Comparison of ENCODE assay signal across 13 cellular contexts in genomic region chr16:3696425-3697218, GRCh38. TPM values are rescaled to one million over a fixed set of nuclear protein-coding genes. Genes with fewer than 3 reads are reported as not detected.
DNase-seq lines count a peak whose midpoint lies in the region; ATAC-seq and TF ChIP-seq lines count a peak whose summit lies in the region.
"Had no signal": no experiment of that assay in that cellular context is flagged by ENCODE, and none has a peak within 500 bp of the region (broad histone marks: within the 10 kb centered on the region; RNA-seq: fewer than 3 reads in every experiment).

No MANE protein-coding gene starts in this region.

- no peak for TF ChIP-seq RAD21 in SK-N-SH (IDR thresholded peaks at IDR 0.05; ENCODE audit: low read length)

- H3K79me2 ChIP-seq in GM23338 (replicated peaks; ENCODE audit: insufficient read depth) (peaks cover 99% of the 10 kb centered on the region), SK-N-SH (ENCODE audit: insufficient read depth) (peaks cover 12% of the 10 kb centered on the region; the same call in 1 of the 2 replicates)

- H3K27ac Mint-ChIP-seq in GM23338 = peak overlapping the region; percentile 44; the same call in 1 of the 2 replicates
- no peak overlapping the region for H3K27ac Mint-ChIP-seq in activated T-cell treated with anti-CD3 and anti-CD28 coated beads, Interleukin-2, amount 50 U/mL, for 72 hours

- DNase-seq in GM23338 (ENCODE audit: low spot score) (no peak), SK-N-SH (no peak), fibroblast of villous mesenchyme (ENCODE audit: low read depth) (peak; percentile 96), psoas muscle (peak in 1 of 2 donors; percentile 61), NCI-H1417 (lab: John Stamatoyannopoulos, UW) (no peak)
- no peak for DNase-seq in activated CD4-positive, CD25-positive, alpha-beta regulatory T cell (lab: John Stamatoyannopoulos, UW)
- no peak for DNase-seq in activated T-cell treated with anti-CD3 and anti-CD28 coated beads, Interleukin-2, amount 50 U/mL, for 72 hours
- DNase-seq: activated CD8-positive, alpha-beta memory T cell treated with anti-CD3 and anti-CD28 coated beads, Interleukin-2, amount 50 U/mL, for 48 hours; dorsolateral prefrontal cortex; GDM1; NCI-H1105 treated with DMSO at 0.1 percent for 48 hours; stimulated activated CD4-positive, alpha-beta T cell treated with anti-CD3 and anti-CD28 coated beads, Interleukin-4, amount 100 ng/mL, for 4 hours had no signal

- intact Hi-C loops in psoas muscle (cut with DNase I) = loop anchor here in 1 of 2 donors (5.0 kb wide), 1 partner anchor 51 kb away; no protein-coding TSS in a partner anchor

- POLR2A ChIA-PET in SK-N-SH (lab: Yijun Ruan, JAX) = interaction anchor here (0.6 kb wide), 1 partner anchor 122 kb away, joined by 4 read pairs; no protein-coding TSS in a partner anchor

- H2AFZ ChIP-seq in GM23338 = no peak overlapping the region
- H2AFZ ChIP-seq in SK-N-SH (ENCODE audit: low read depth) = no peak overlapping the region

- TF ChIP-seq CTCF in GM23338 (conservative IDR thresholded peaks at IDR 0.05; ENCODE audit: low read depth in 2 of 2) (no peak), SK-N-SH (IDR thresholded peaks at IDR 0.05) (no peak), fibroblast of villous mesenchyme (IDR thresholded peaks at IDR 0.05; ENCODE audit: insufficient read depth, low read depth, low read length) (no peak), psoas muscle (IDR thresholded peaks at IDR 0.05) (no peak)

- no peaks in the 10 kb centered on the region for H3K9me3 Mint-ChIP-seq in GM23338
- H3K9me3 Mint-ChIP-seq in activated T-cell treated with anti-CD3 and anti-CD28 coated beads, Interleukin-2, amount 50 U/mL, for 72 hours = no peaks in the 10 kb centered on the region

- H3K4me3 Mint-ChIP-seq in GM23338 = no peak overlapping the region
- no peak overlapping the region for H3K4me3 Mint-ChIP-seq in activated T-cell treated with anti-CD3 and anti-CD28 coated beads, Interleukin-2, amount 50 U/mL, for 72 hours

- no peak for TF ChIP-seq EP300 in SK-N-SH (IDR thresholded peaks at IDR 0.05; ENCODE audit: borderline replicate concordance in 1 of 2, low read depth in 1 of 2, low read length in 1 of 2)

- peaks cover 34% of the 10 kb centered on the region for H4K20me1 ChIP-seq in GM23338 (replicated peaks; ENCODE audit: insufficient read depth)
- no peaks in the 10 kb centered on the region for H4K20me1 ChIP-seq in SK-N-SH (ENCODE audit: insufficient read depth)

- H3K36me3 Mint-ChIP-seq in GM23338 (ENCODE audit: low read depth) = peaks cover 21% of the 10 kb centered on the region
- H3K36me3 Mint-ChIP-seq in activated T-cell treated with anti-CD3 and anti-CD28 coated beads, Interleukin-2, amount 50 U/mL, for 72 hours (ENCODE audit: insufficient read depth in 2 of 2) = peaks cover 0 to 3% of the 10 kb centered on the region in 2 donors

- no peaks in the 10 kb centered on the region for H3K9me2 ChIP-seq in GM23338 (ENCODE audit: insufficient read depth)
- H3K9me2 ChIP-seq in SK-N-SH = no peaks in the 10 kb centered on the region

- H3F3A ChIP-seq in GM23338 (replicated peaks; ENCODE audit: low read depth) (peaks cover 6% of the 10 kb centered on the region; the same call in 1 of the 2 replicates), SK-N-SH (replicated peaks; ENCODE audit: insufficient read depth) (peaks cover 4% of the 10 kb centered on the region)

- H3K36me3 ChIP-seq in GM23338 (ENCODE audit: insufficient read depth) (no peaks in the 10 kb centered on the region; the same call in 1 of the 2 replicates), SK-N-SH (replicated peaks in 1 of 2; ENCODE audit: control insufficient read depth in 1 of 2, insufficient read depth in 2 of 2, low read length in 1 of 2) (no peaks in the 10 kb centered on the region), psoas muscle (ENCODE audit: insufficient read depth in 1 of 2, low read depth in 1 of 2) (no peaks in the 10 kb centered on the region)

- H3K9me3 ChIP-seq in SK-N-SH = no peaks in the 10 kb centered on the region
- H3K9me3 ChIP-seq in psoas muscle = no peaks in the 10 kb centered on the region

- H3K27ac ChIP-seq in GM23338 (ENCODE audit: low read depth) (peak overlapping the region; percentile 72), SK-N-SH (ENCODE audit: low read depth in 2 of 2, low read length in 1 of 2) (peak overlapping the region in 1 of 2 experiments; percentile 64; a peak in 2 of 4 replicates), psoas muscle (peak overlapping the region; percentile 88)

- H3K27me3 Mint-ChIP-seq in GM23338 (ENCODE audit: insufficient read depth, low read depth, poor library complexity) = peaks cover 10% of the 10 kb centered on the region
- no peaks in the 10 kb centered on the region for H3K27me3 Mint-ChIP-seq in activated T-cell treated with anti-CD3 and anti-CD28 coated beads, Interleukin-2, amount 50 U/mL, for 72 hours (ENCODE audit: low read depth)

- H3K4me1 ChIP-seq in GM23338 (ENCODE audit: insufficient read depth) (no peaks in the 10 kb centered on the region), SK-N-SH (ENCODE audit: control insufficient read depth in 1 of 2, insufficient read depth in 2 of 2, low read depth in 1 of 2, low read length in 1 of 2) (no peaks in the 10 kb centered on the region; a peak in 1 of 4 replicates), psoas muscle (peaks cover 35% of the 10 kb centered on the region)

- ATAC-seq in GM23338 = no peak
- peak; percentile 91 to 93 (median 92) for ATAC-seq in psoas muscle
- no peak for ATAC-seq in esophagus mucosa
- ATAC-seq in activated T-cell treated with anti-CD3 and anti-CD28 coated beads, Interleukin-2, amount 50 U/mL, for 72 hours (replicated peaks in 1 of 2) = no peak

- WGBS in SK-N-SH (ENCODE audit: low lambda C conversion rate) = 73% methylated on average over 13 of the region's 13 CpGs
- 31 to 58% (median 39%) methylated on average over 13 of the region's 13 CpGs for WGBS in psoas muscle, 3 donors

- no peak overlapping the region for H3K4me2 ChIP-seq in GM23338
- H3K4me2 ChIP-seq in SK-N-SH = no peak overlapping the region

- H3K4me3 ChIP-seq in GM23338 (no peak overlapping the region), SK-N-SH (ENCODE audit: low read depth in 2 of 2, low read length in 1 of 2) (no peak overlapping the region), fibroblast of villous mesenchyme (ENCODE audit: low read depth, low read length) (no peak overlapping the region), psoas muscle (peak overlapping the region; percentile 42)

- CTCF ChIA-PET in SK-N-SH (lab: Yijun Ruan, JAX) = interaction anchor here (0.9 kb wide), 1 partner anchor 561 kb away, joined by 4 read pairs; no protein-coding TSS in a partner anchor

- no peaks in the 10 kb centered on the region for H3K27me3 ChIP-seq in GM23338 (ENCODE audit: insufficient read depth)
- H3K27me3 ChIP-seq in SK-N-SH (ENCODE audit: insufficient read depth) = no peaks in the 10 kb centered on the region
- no peaks in the 10 kb centered on the region for H3K27me3 ChIP-seq in psoas muscle (ENCODE audit: insufficient read depth in 3 of 3, low read length in 2 of 3)
- H3K27me3 ChIP-seq: dorsolateral prefrontal cortex had no signal

- peaks cover 8% of the 10 kb centered on the region for H3K4me1 Mint-ChIP-seq in GM23338
- peaks cover 21% of the 10 kb centered on the region for H3K4me1 Mint-ChIP-seq in activated T-cell treated with anti-CD3 and anti-CD28 coated beads, Interleukin-2, amount 50 U/mL, for 72 hours (ENCODE audit: low read depth)

- no peak overlapping the region for H3K9ac ChIP-seq in SK-N-SH

TF ChIP-seq in GM23338, 12 proteins besides CTCF, POLR2A, EP300 and RAD21:
- no peak for TF ChIP-seq CREB1 (CRISPR knock-in tag; IDR thresholded peaks at IDR 0.05; ENCODE audit: low read depth)
- TF ChIP-seq ZNF114 (CRISPR knock-in tag; IDR thresholded peaks at IDR 0.05) = no peak
- TF ChIP-seq EZH2phosphoT487 (IDR thresholded peaks at IDR 0.05; ENCODE audit: unreplicated experiment) = no peak
- TF ChIP-seq EZH2 (IDR thresholded peaks at IDR 0.05; ENCODE audit: low read depth, unreplicated experiment) = no peak
- TF ChIP-seq POLR2AphosphoS5 (IDR thresholded peaks at IDR 0.05; ENCODE audit: low read depth) = no peak

TF ChIP-seq in SK-N-SH, 30 proteins besides CTCF, POLR2A, EP300 and RAD21 (continues in another document):
- TF ChIP-seq JUND (IDR thresholded peaks at IDR 0.05) (0 out of 2 replicates have a peak, but pooled peaks have one; percentile 13), NFIC (IDR thresholded peaks at IDR 0.05; ENCODE audit: borderline replicate concordance) (peak; percentile 86), SIN3A (IDR thresholded peaks at IDR 0.05; ENCODE audit: borderline replicate concordance, low read depth, low read length) (0 out of 2 replicates have a peak, but pooled peaks have one; percentile 25), USF1 (IDR thresholded peaks at IDR 0.05; ENCODE audit: borderline replicate concordance, low read depth) (no peak), NRF1 (IDR thresholded peaks at IDR 0.05; ENCODE audit: low read depth, low read length) (no peak), RFX5 (IDR thresholded peaks at IDR 0.05; ENCODE audit: low read length) (no peak)

RNA-seq across cellular contexts. Expression of gene TRAP1, which starts 20.7 kb away (rescaled TPM):
- total RNA-seq in GM23338 (2014; rRNA removed; shearing (Covaris generic)) = 207 and 228 TPM in 2 replicates
- polyA plus RNA-seq in GM23338 (2016; fragmentation: Nextera tagmentation; extraction: Ambion mirVana) (143 and 154 TPM in 2 replicates), SK-N-SH (2012; rRNA removed) (129 and 133 TPM in 2 replicates), psoas muscle (100 to 1,000 TPM in 2 of 3 donors, 10 to 100 TPM in 1; 98.1 to 122 (median 112) TPM)
- 75.4 and 83.3 TPM in 2 replicates for polyA plus RNA-seq in SK-N-SH (2012; cell fraction: cytosol; rRNA removed)
- 335 and 567 TPM in 2 replicates for polyA plus RNA-seq in SK-N-SH (2012; cell fraction: nucleus; rRNA removed)
- total RNA-seq in fibroblast of villous mesenchyme (59.6 and 63.8 TPM in 2 replicates), psoas muscle (100 to 1,000 TPM; 112 to 162 (median 142) TPM), esophagus mucosa (131 TPM)
- 100 to 1,000 TPM; 181 to 189 TPM for total RNA-seq in activated T-cell treated with anti-CD3 and anti-CD28 coated beads, Interleukin-2, amount 50 U/mL, for 72 hours

RNA-seq across cellular contexts. Expression of gene DNASE1, which starts 42.1 kb away (rescaled TPM):
- total RNA-seq in GM23338 (2014; rRNA removed; shearing (Covaris generic)) = 23.0 and 24.0 TPM in 2 replicates
- 7.9 TPM in 2 replicates for polyA plus RNA-seq in GM23338 (2016; fragmentation: Nextera tagmentation; extraction: Ambion mirVana)
- 19.8 and 27.2 TPM in 2 replicates for polyA plus RNA-seq in SK-N-SH (2012; rRNA removed)
- polyA plus RNA-seq in SK-N-SH (2012; cell fraction: cytosol; rRNA removed) = 6.1 and 11.9 TPM in 2 replicates
- 77.3 and 82.8 TPM in 2 replicates for polyA plus RNA-seq in SK-N-SH (2012; cell fraction: nucleus; rRNA removed)
- total RNA-seq in fibroblast of villous mesenchyme = 10.3 and 16.4 TPM in 2 replicates
- 1 to 10 TPM; 1.6 to 7.3 (median 2.6) TPM for total RNA-seq in psoas muscle
- 1 to 10 TPM in 2 of 3 donors, under 1 TPM in 1; 0.46 to 5.4 (median 5.2) TPM for polyA plus RNA-seq in psoas muscle
- total RNA-seq in esophagus mucosa = 7.9 TPM
- 10 to 100 TPM; 19.4 to 21.3 TPM for total RNA-seq in activated T-cell treated with anti-CD3 and anti-CD28 coated beads, Interleukin-2, amount 50 U/mL, for 72 hours

Comparison
In these comparisons a context has a peak if more than half of its experiments do, and no peak if none do; other contexts are left out.
1. ATAC-seq: peak in psoas muscle (4 of 4); none in GM23338 (single experiment), esophagus mucosa (single experiment) and activated T-cell treated with anti-CD3 and anti-CD28 coated beads, Interleukin-2, amount 50 U/mL, for 72 hours (0 of 2).